In genomic region chr6:52572536-52572935, GRCh38 we compare ENCODE assay signal across 12 cellular contexts. TPM values are rescaled to one million over a fixed set of nuclear protein-coding genes. Genes with fewer than 3 reads are reported as not detected.
DNase-seq lines count a peak whose midpoint lies in the region; ATAC-seq and TF ChIP-seq lines count a peak whose summit lies in the region.
"Had no signal": no experiment of that assay in that cellular context is flagged by ENCODE, and none has a peak within 500 bp of the region (broad histone marks: within the 10 kb centered on the region; RNA-seq: fewer than 3 reads in every experiment).

No MANE protein-coding gene starts in this region.

- H3K36me3 ChIP-seq in BLaER1 treated with 17β-estradiol and CSF1 and Interleukin-3, amounts not matched to agents 10 nM and 100 nM = peaks cover 5 to 54% (median 16%) of the 10 kb centered on the region in 11 experiments; a peak in 17 of 22 replicates
- H3K36me3 ChIP-seq in Panc1 (ENCODE audit: control insufficient read depth, insufficient read depth, low read length) (0 out of 2 replicates have a peak, but pooled peaks cover 2% of the 10 kb centered on the region), smooth muscle cell (ENCODE audit: low read depth) (no peaks in the 10 kb centered on the region), psoas muscle (ENCODE audit: insufficient read depth in 1 of 2, low read depth in 1 of 2) (no peaks in the 10 kb centered on the region)
- H3K36me3 ChIP-seq: ovary, Peyer's patch had no signal

- POLR2A ChIA-PET in Panc1 (lab: Charles Lee) = no interaction called here

- peak overlapping the region in 2 of 11 experiments; percentile 62 to 97; a peak in 4 of 22 replicates for H3K9ac ChIP-seq in BLaER1 treated with 17β-estradiol and CSF1 and Interleukin-3, amounts not matched to agents 10 nM and 100 nM
- H3K9ac ChIP-seq in smooth muscle cell (ENCODE audit: low read depth) = no peak overlapping the region

- peak overlapping the region; percentile 86 to 98 (median 96) for H3K4me2 ChIP-seq in BLaER1 treated with 17β-estradiol and CSF1 and Interleukin-3, amounts not matched to agents 10 nM and 100 nM
- H3K4me2 ChIP-seq in smooth muscle cell = no peak overlapping the region

- peaks cover 55 to 84% (median 67%) of the 10 kb centered on the region in 10 experiments for H3K4me1 ChIP-seq in BLaER1 treated with 17β-estradiol and CSF1 and Interleukin-3, amounts not matched to agents 10 nM and 100 nM
- H3K4me1 ChIP-seq in Panc1 (ENCODE audit: control insufficient read depth, insufficient read depth, low read length) (peaks cover 50% of the 10 kb centered on the region), smooth muscle cell (ENCODE audit: low read depth) (peaks cover 35% of the 10 kb centered on the region), psoas muscle (peaks cover 37% of the 10 kb centered on the region)

- H3K27ac ChIP-seq in BLaER1 treated with 17β-estradiol and CSF1 and Interleukin-3, amounts not matched to agents 10 nM and 100 nM = no peak overlapping the region
- H3K27ac ChIP-seq in Panc1 (ENCODE audit: low read length) (peak overlapping the region; percentile 82), smooth muscle cell (ENCODE audit: low read depth) (no peak overlapping the region), psoas muscle (no peak overlapping the region)
- H3K27ac ChIP-seq: ovary had no signal

- CTCF ChIA-PET in Panc1 (lab: Charles Lee) = no interaction called here

- in situ Hi-C loops in Panc1 (cut with HindIII; ENCODE audit: low pct_unique_long_range_greater_than_20kb, low sequenced_read_pairs) = no loop called here

- TF ChIP-seq CTCF in Panc1 (IDR thresholded peaks at IDR 0.05) = no peak
- TF ChIP-seq CTCF in fibroblast of the aortic adventitia (IDR thresholded peaks at IDR 0.05; ENCODE audit: insufficient read depth, low read length) = no peak
- TF ChIP-seq CTCF in smooth muscle cell (IDR thresholded peaks at IDR 0.05; ENCODE audit: borderline replicate concordance, insufficient read depth, poor library complexity, severe bottlenecking) = no peak
- TF ChIP-seq CTCF in psoas muscle (IDR thresholded peaks at IDR 0.05) = no peak

- no peaks in the 10 kb centered on the region for H3K9me3 ChIP-seq in BLaER1 treated with 17β-estradiol and CSF1 and Interleukin-3, amounts not matched to agents 10 nM and 100 nM (replicated peaks in 1 of 11)
- no peaks in the 10 kb centered on the region for H3K9me3 ChIP-seq in Panc1 (ENCODE audit: control insufficient read depth, insufficient read depth, low read depth, low read length)
- H3K9me3 ChIP-seq in smooth muscle cell (replicated peaks; ENCODE audit: low read depth) = no peaks in the 10 kb centered on the region
- H3K9me3 ChIP-seq in psoas muscle = no peaks in the 10 kb centered on the region
- H3K9me3 ChIP-seq: ovary, Peyer's patch had no signal

- BruUV-seq in Panc1 (replicated peaks; lab: Mats Ljungman, UMichigan) = no TSS peak

- peaks cover 43 to 91% (median 71%) of the 10 kb centered on the region in 11 experiments for H4K20me1 ChIP-seq in BLaER1 treated with 17β-estradiol and CSF1 and Interleukin-3, amounts not matched to agents 10 nM and 100 nM
- H4K20me1 ChIP-seq in smooth muscle cell (ENCODE audit: low read depth) = peaks cover 52% of the 10 kb centered on the region

- DNase-seq in Panc1 (ENCODE audit: low read depth, low spot score) (no peak), fibroblast of the aortic adventitia (ENCODE audit: low read depth) (no peak), smooth muscle cell (lab: John Stamatoyannopoulos, UW; ENCODE audit: unreplicated experiment) (no peak), OCI-M1 (lab: John Stamatoyannopoulos, UW) (no peak), psoas muscle (no peak)
- DNase-seq: activated CD4-positive, alpha-beta T cell treated with anti-CD3 and anti-CD28 coated beads for 36 hours; ovary; Peyer's patch; stimulated activated CD4-positive, alpha-beta T cell treated with anti-CD3 and anti-CD28 coated beads, Interleukin-1b, Interleukin-23, amount 100 ng/mL, for 48 hours had no signal

- peaks cover 69% of the 10 kb centered on the region for H3K79me2 ChIP-seq in smooth muscle cell (ENCODE audit: low read depth)

- 97% methylated on average over 4 of the region's 4 CpGs for WGBS in smooth muscle cell (ENCODE audit: low lambda C conversion rate)
- WGBS in psoas muscle, 3 donors = 92 to 96% (median 96%) methylated on average over 4 of the region's 4 CpGs

- no peaks in the 10 kb centered on the region for H3K27me3 ChIP-seq in BLaER1 treated with 17β-estradiol and CSF1 and Interleukin-3, amounts not matched to agents 10 nM and 100 nM
- H3K27me3 ChIP-seq in Panc1 (ENCODE audit: control insufficient read depth, insufficient read depth, low read length) (no peaks in the 10 kb centered on the region), smooth muscle cell (ENCODE audit: low read depth) (no peaks in the 10 kb centered on the region), psoas muscle (ENCODE audit: insufficient read depth in 3 of 3, low read length in 2 of 3) (no peaks in the 10 kb centered on the region)
- H3K27me3 ChIP-seq: ovary, Peyer's patch had no signal

- H3F3A ChIP-seq in smooth muscle cell (ENCODE audit: low read depth) = no peaks in the 10 kb centered on the region

- no peak overlapping the region for H2AFZ ChIP-seq in smooth muscle cell (ENCODE audit: low read depth)

- no peak for ATAC-seq in Panc1
- ATAC-seq in GM18858 (IDR thresholded peaks at IDR 0.05; ENCODE audit: unreplicated experiment) = no peak
- no peak for ATAC-seq in psoas muscle
- no peak for ATAC-seq in GM21619 (IDR thresholded peaks at IDR 0.05; ENCODE audit: unreplicated experiment)
- ATAC-seq: activated CD4-positive, alpha-beta T cell treated with anti-CD3 and anti-CD28 coated beads for 36 hours had no signal

- intact Hi-C loops in Panc1 (cut with micrococcal nuclease; ENCODE audit: unreplicated experiment) = no loop called here
- intact Hi-C loops in psoas muscle (cut with DNase I) = loop anchor here (5.0 to 10.0 kb wide), 2 partner anchors 55 to 288 kb away; partner anchors contain the start of gene MCM3 (in 1 of the 2)

- peak overlapping the region in 2 of 10 experiments; percentile 85 to 86; a peak in 1 of 20 replicates for H3K4me3 ChIP-seq in BLaER1 treated with 17β-estradiol and CSF1 and Interleukin-3, amounts not matched to agents 10 nM and 100 nM
- H3K4me3 ChIP-seq in Panc1 (ENCODE audit: low read depth in 2 of 2, low read length in 2 of 2) (no peak overlapping the region), fibroblast of the aortic adventitia (ENCODE audit: low read depth, low read length) (peak overlapping the region; percentile 96), smooth muscle cell (peak overlapping the region; percentile 3), psoas muscle (no peak overlapping the region)
- H3K4me3 ChIP-seq: ovary had no signal

RNA-seq across cellular contexts. Expression of gene TRAM2, which starts 4.3 kb away (rescaled TPM):
- 56.7 TPM for total RNA-seq in Panc1 (2021; ENCODE audit: unreplicated experiment)
- polyA plus RNA-seq in Panc1 (2012; ENCODE audit: insufficient read length) = 32.2 TPM
- 82.1 and 128 TPM in 2 replicates for total RNA-seq in fibroblast of the aortic adventitia (ENCODE audit: low replicate concordance)
- 32.0 and 35.6 TPM in 2 replicates for total RNA-seq in smooth muscle cell
- polyA plus RNA-seq in smooth muscle cell = 17.2 and 18.2 TPM in 2 replicates
- total RNA-seq in psoas muscle = 1 to 10 TPM; 3.4 to 5.7 (median 4.5) TPM
- polyA plus RNA-seq in psoas muscle = 1 to 10 TPM; 2.1 to 4.5 (median 3.0) TPM

Comparison
In these comparisons a context has a peak if more than half of its experiments do, and no peak if none do; other contexts are left out.
1. H3K4me3 ChIP-seq: peak in fibroblast of the aortic adventitia (single experiment) and smooth muscle cell (single experiment); none in Panc1 (0 of 2) and psoas muscle (single experiment).